In genomic region chr10:46256356-46256747, GRCh38 we compare ENCODE assay signal across 10 cellular contexts. TPM values are rescaled to one million over a fixed set of nuclear protein-coding genes. Genes with fewer than 3 reads are reported as not detected.
DNase-seq lines count a peak whose midpoint lies in the region; ATAC-seq and TF ChIP-seq lines count a peak whose summit lies in the region.
"Not testable (repeated sequence)": the region's sequence is repeated elsewhere in the genome, so short reads cannot be mapped to it uniquely, and the experiment has no call there.
"Had no signal": no experiment of that assay in that cellular context is flagged by ENCODE, and none has a peak within 500 bp of the region (broad histone marks: within the 10 kb centered on the region; RNA-seq: fewer than 3 reads in every experiment).

No MANE protein-coding gene starts in this region.

- CTCF ChIA-PET in Calu3 (lab: Charles Lee), result interaction anchor here (2.1 kb wide), 1 partner anchor 29 kb away, joined by 4 read pairs; no protein-coding TSS in a partner anchor
- CTCF ChIA-PET in OCI-LY7 (lab: Charles Lee; ENCODE audit: unreplicated experiment), result not testable (repeated sequence)

- not testable (repeated sequence) for H3K36me3 Mint-ChIP-seq in Calu3 (ENCODE audit: insufficient read depth, unreplicated experiment)
- peaks cover 11% of the 10 kb centered on the region for H3K36me3 Mint-ChIP-seq in activated naive CD8-positive, alpha-beta T cell treated with anti-CD3 and anti-CD28 coated beads, Interleukin-2, amount 10 ng/mL, durations not matched to agents 7 days and 5 days

- not testable (repeated sequence) for H3K27ac Mint-ChIP-seq in Calu3 (ENCODE audit: unreplicated experiment); activated naive CD8-positive, alpha-beta T cell treated with anti-CD3 and anti-CD28 coated beads, Interleukin-2, amount 10 ng/mL, durations not matched to agents 7 days and 5 days

- peaks cover 74% of the 10 kb centered on the region for H3K36me3 ChIP-seq in OCI-LY7 (ENCODE audit: insufficient read depth, low read length)
- not testable (repeated sequence) for H3K36me3 ChIP-seq in stomach

- TF ChIP-seq EP300 in stomach (IDR thresholded peaks at IDR 0.05), result not testable (repeated sequence)

- intact Hi-C loops in Calu3 (cut with micrococcal nuclease; ENCODE audit: unreplicated experiment), result loop anchor here (10.0 kb wide), 1 partner anchor 1022 kb away; no protein-coding TSS in a partner anchor
- intact Hi-C loops in OCI-LY7 (cut with micrococcal nuclease; ENCODE audit: unreplicated experiment); lower leg skin (cut with DNase I; ENCODE audit: low total_unique reads); stomach (cut with DNase I; ENCODE audit: low total_unique reads): not testable (repeated sequence)

- not testable (repeated sequence) for DNase-seq in Calu3; OCI-LY7 (ENCODE audit: low spot score); activated naive CD8-positive, alpha-beta T cell treated with anti-CD3 and anti-CD28 coated beads, Interleukin-2, amount 10 ng/mL, durations not matched to agents 7 days and 5 days; foreskin keratinocyte
- peak; percentile 28 for DNase-seq in activated CD4-positive, CD25-positive, alpha-beta regulatory T cell treated with anti-CD3 and anti-CD28 coated beads, Interleukin-2, amount 50 U/mL, for 72 hours
- DNase-seq in lower leg skin (ENCODE audit: low spot score in 2 of 2) (peak; percentile 5 to 76), stomach (peak; percentile 16)

- POLR2A ChIA-PET in OCI-LY7 (lab: Charles Lee); activated naive CD8-positive, alpha-beta T cell treated with anti-CD3 and anti-CD28 coated beads, Interleukin-2, amount 10 ng/mL, durations not matched to agents 7 days and 5 days (lab: Charles Lee): not testable (repeated sequence)

- not testable (repeated sequence) for BruUV-seq in Calu3 (replicated peaks; lab: Mats Ljungman, UMichigan); OCI-LY7 (replicated peaks; lab: Mats Ljungman, UMichigan)

- ATAC-seq in activated naive CD8-positive, alpha-beta T cell treated with anti-CD3 and anti-CD28 coated beads, Interleukin-2, amount 10 ng/mL, durations not matched to agents 7 days and 5 days (ENCODE audit: low read depth), result peak; percentile 18
- peak; percentile 13 for ATAC-seq in foreskin keratinocyte

- H3K27me3 ChIP-seq in foreskin keratinocyte, result peaks cover 38% of the 10 kb centered on the region
- not testable (repeated sequence) for H3K27me3 ChIP-seq in stomach

- not testable (repeated sequence) for H4K20me1 ChIP-seq in OCI-LY7 (ENCODE audit: insufficient read depth, low read length)

- not testable (repeated sequence) for H3K4me2 ChIP-seq in OCI-LY7 (ENCODE audit: low read length)

- not testable (repeated sequence) for H3K9me2 ChIP-seq in OCI-LY7 (ENCODE audit: insufficient read depth, low read length)

- not testable (repeated sequence) for H3K4me1 ChIP-seq in OCI-LY7 (ENCODE audit: insufficient read depth, low read length, poor library complexity, severe bottlenecking); foreskin keratinocyte; stomach

- H3K9me3 ChIP-seq in OCI-LY7 (ENCODE audit: low read length); stomach: not testable (repeated sequence)

- H3K9me3 Mint-ChIP-seq in Calu3 (ENCODE audit: low read depth, unreplicated experiment); activated naive CD8-positive, alpha-beta T cell treated with anti-CD3 and anti-CD28 coated beads, Interleukin-2, amount 10 ng/mL, durations not matched to agents 7 days and 5 days: not testable (repeated sequence)

- not testable (repeated sequence) for TF ChIP-seq POLR2A in lower leg skin (IDR thresholded peaks at IDR 0.05); stomach (IDR thresholded peaks at IDR 0.05)

- not testable (repeated sequence) for H3K27ac ChIP-seq in OCI-LY7 (ENCODE audit: low read depth, low read length, poor library complexity, severe bottlenecking); foreskin keratinocyte; stomach

- not testable (repeated sequence) for H3K4me3 ChIP-seq in OCI-LY7 (ENCODE audit: low read depth, low read length, poor library complexity, severe bottlenecking); lower leg skin (ENCODE audit: low read depth, poor library complexity, severe bottlenecking); stomach

- peaks cover 72% of the 10 kb centered on the region for H3K27me3 Mint-ChIP-seq in Calu3 (ENCODE audit: unreplicated experiment)
- not testable (repeated sequence) for H3K27me3 Mint-ChIP-seq in activated naive CD8-positive, alpha-beta T cell treated with anti-CD3 and anti-CD28 coated beads, Interleukin-2, amount 10 ng/mL, durations not matched to agents 7 days and 5 days

- not testable (repeated sequence) for H3K4me1 Mint-ChIP-seq in Calu3 (ENCODE audit: low read depth, unreplicated experiment); activated naive CD8-positive, alpha-beta T cell treated with anti-CD3 and anti-CD28 coated beads, Interleukin-2, amount 10 ng/mL, durations not matched to agents 7 days and 5 days

- H3K79me2 ChIP-seq in OCI-LY7 (ENCODE audit: insufficient read depth, low read depth, low read length), result not testable (repeated sequence)

- not testable (repeated sequence) for H3K4me3 Mint-ChIP-seq in Calu3 (ENCODE audit: low read depth, unreplicated experiment); activated naive CD8-positive, alpha-beta T cell treated with anti-CD3 and anti-CD28 coated beads, Interleukin-2, amount 10 ng/mL, durations not matched to agents 7 days and 5 days

- 79 to 82% methylated on average over 4 of the region's 4 CpGs for WGBS in lower leg skin, 2 donors
- 86 to 95% (median 89%) methylated on average over 4 of the region's 4 CpGs for WGBS in stomach, 5 donors

- peak; percentile 34 for TF ChIP-seq CTCF in Calu3 (IDR thresholded peaks at IDR 0.05; ENCODE audit: unreplicated experiment)
- TF ChIP-seq CTCF in OCI-LY7 (conservative IDR thresholded peaks at IDR 0.05; ENCODE audit: low read length), result peak; percentile 59
- TF ChIP-seq CTCF in foreskin keratinocyte (conservative IDR thresholded peaks at IDR 0.05); lower leg skin (IDR thresholded peaks at IDR 0.05); stomach (IDR thresholded peaks at IDR 0.05): not testable (repeated sequence)

- not testable (repeated sequence) for H2AFZ ChIP-seq in OCI-LY7 (ENCODE audit: low read length)

RNA-seq across cellular contexts. Expression of gene ANTXRL, which starts 30.4 kb away (rescaled TPM):
- total RNA-seq in Calu3 (2022), result not detected in 2 replicates
- not detected in 2 replicates for total RNA-seq in OCI-LY7 (2014; rRNA removed; shearing (Covaris generic))
- total RNA-seq in OCI-LY7 (2022), result 0.95 TPM in 1 of 2 replicates, not detected in the other
- not detected for total RNA-seq in activated naive CD8-positive, alpha-beta T cell treated with anti-CD3 and anti-CD28 coated beads, Interleukin-2, amount 10 ng/mL, durations not matched to agents 7 days and 5 days
- not detected in 2 replicates for total RNA-seq in foreskin keratinocyte
- polyA plus RNA-seq in foreskin keratinocyte, result not detected in 2 replicates
- not detected for total RNA-seq in lower leg skin
- not detected for total RNA-seq in stomach
- polyA plus RNA-seq in stomach, result not detected
- total RNA-seq: GM23248, RPMI7951 had no signal
- polyA plus RNA-seq: BJ, GM23248 had no signal
